Comparison of ENCODE assay signal across 1 cellular context in genomic region chr5:108727639-108728565, GRCh38.
TF ChIP-seq lines count a peak whose summit lies in the region.

No MANE protein-coding gene starts in this region.

TF ChIP-seq in HepG2, 621 proteins besides CTCF, POLR2A, EP300 and RAD21 (continued from another document and continues in another):
- peak; percentile 96 for TF ChIP-seq ZNF253 (CRISPR knock-in tag; IDR thresholded peaks at IDR 0.05; ENCODE audit: borderline replicate concordance)
- no peak for TF ChIP-seq RBAK (CRISPR knock-in tag; IDR thresholded peaks at IDR 0.05)
- no peak for TF ChIP-seq ELF4 (CRISPR knock-in tag; IDR thresholded peaks at IDR 0.05; ENCODE audit: borderline replicate concordance)
- peak; percentile 89 for TF ChIP-seq THAP9 (CRISPR knock-in tag; IDR thresholded peaks at IDR 0.05; ENCODE audit: borderline replicate concordance)
- TF ChIP-seq E2F5 (CRISPR knock-in tag; conservative IDR thresholded peaks at IDR 0.05), result peak; percentile 75; the same call in 1 of the 2 replicates
- TF ChIP-seq STAG1 (CRISPR knock-in tag; IDR thresholded peaks at IDR 0.05), result no peak
- TF ChIP-seq SMAD9 (CRISPR knock-in tag; IDR thresholded peaks at IDR 0.05), result no peak
- no peak for TF ChIP-seq HNRNPUL1 (IDR thresholded peaks at IDR 0.05; ENCODE audit: low read depth, low read length)
- peak; percentile 73; the same call in 1 of the 2 replicates for TF ChIP-seq ZBTB25 (CRISPR knock-in tag; IDR thresholded peaks at IDR 0.05)
- no peak for TF ChIP-seq ZNF180 (CRISPR knock-in tag; IDR thresholded peaks at IDR 0.05; ENCODE audit: borderline replicate concordance, low read depth)
- peak; percentile 26; the same call in 1 of the 2 replicates for TF ChIP-seq CHD2 (IDR thresholded peaks at IDR 0.05; ENCODE audit: low read depth, low read length)
- TF ChIP-seq ZNF784 (CRISPR knock-in tag; IDR thresholded peaks at IDR 0.05; ENCODE audit: borderline replicate concordance), result no peak
- no peak for TF ChIP-seq HOXA9 (CRISPR knock-in tag; IDR thresholded peaks at IDR 0.05; ENCODE audit: borderline replicate concordance)
- no peak for TF ChIP-seq ATM (IDR thresholded peaks at IDR 0.05; ENCODE audit: borderline replicate concordance)
- no peak for TF ChIP-seq DNMT3B (CRISPR knock-in tag; conservative IDR thresholded peaks at IDR 0.05)
- TF ChIP-seq AGO2 (optimal IDR thresholded peaks at IDR 0.05; ENCODE audit: low read depth, low read length), result peak; percentile 75
- no peak for TF ChIP-seq ZNF672 (CRISPR knock-in tag; IDR thresholded peaks at IDR 0.05)
- peak; percentile 72; the same call in 1 of the 2 replicates for TF ChIP-seq NFE2L1 (CRISPR knock-in tag; IDR thresholded peaks at IDR 0.05; ENCODE audit: borderline replicate concordance)
- TF ChIP-seq ZNF235 (CRISPR knock-in tag; IDR thresholded peaks at IDR 0.05; ENCODE audit: borderline replicate concordance), result peak; percentile 64; the same call in 1 of the 2 replicates
- no peak for TF ChIP-seq ZNF431 (CRISPR knock-in tag; IDR thresholded peaks at IDR 0.05; ENCODE audit: borderline replicate concordance, low read depth)
- TF ChIP-seq CENPBD1 (CRISPR knock-in tag; IDR thresholded peaks at IDR 0.05; ENCODE audit: borderline replicate concordance, low read depth), result no peak
- TF ChIP-seq ZSCAN9 (CRISPR knock-in tag; IDR thresholded peaks at IDR 0.05; ENCODE audit: borderline replicate concordance), result peak; percentile 87; the same call in 1 of the 2 replicates
- TF ChIP-seq THYN1 (CRISPR knock-in tag; IDR thresholded peaks at IDR 0.05; ENCODE audit: borderline replicate concordance, low read depth), result no peak
- TF ChIP-seq RCOR2 (CRISPR knock-in tag; IDR thresholded peaks at IDR 0.05), result peak; percentile 49; the same call in 1 of the 2 replicates
- TF ChIP-seq TFDP2 (CRISPR knock-in tag; IDR thresholded peaks at IDR 0.05), result peak; percentile 67; the same call in 1 of the 2 replicates
- TF ChIP-seq CAMTA2 (CRISPR knock-in tag; IDR thresholded peaks at IDR 0.05; ENCODE audit: borderline replicate concordance), result peak; percentile 41; the same call in 1 of the 2 replicates
- no peak for TF ChIP-seq CERS6 (CRISPR knock-in tag; IDR thresholded peaks at IDR 0.05)
- no peak; the same call in 1 of the 2 replicates for TF ChIP-seq ZNF414 (CRISPR knock-in tag; IDR thresholded peaks at IDR 0.05)
- 0 out of 2 replicates have a peak, but pooled peaks have one; percentile 14 for TF ChIP-seq HBP1 (CRISPR knock-in tag; IDR thresholded peaks at IDR 0.05; ENCODE audit: low read depth)
- no peak for TF ChIP-seq RFX3 (CRISPR knock-in tag; IDR thresholded peaks at IDR 0.05)
- TF ChIP-seq ZNF660 (CRISPR knock-in tag; IDR thresholded peaks at IDR 0.05; ENCODE audit: borderline replicate concordance, low read depth), result 0 out of 2 replicates have a peak, but pooled peaks have one; percentile 74
- no peak for TF ChIP-seq BHLHE40 (IDR thresholded peaks at IDR 0.05; ENCODE audit: low read length)
- no peak for TF ChIP-seq ZNF549 (CRISPR knock-in tag; IDR thresholded peaks at IDR 0.05)
- peak; percentile 92 for TF ChIP-seq POGZ (CRISPR knock-in tag; IDR thresholded peaks at IDR 0.05)
- TF ChIP-seq ZGPAT (CRISPR knock-in tag; IDR thresholded peaks at IDR 0.05), result peak; percentile 84
- TF ChIP-seq SNAI1 (CRISPR knock-in tag; IDR thresholded peaks at IDR 0.05; ENCODE audit: borderline replicate concordance), result peak; percentile 94
- TF ChIP-seq ADNP (CRISPR knock-in tag; IDR thresholded peaks at IDR 0.05), result 0 out of 2 replicates have a peak, but pooled peaks have one; percentile 57
- TF ChIP-seq ZNF709 (CRISPR knock-in tag; IDR thresholded peaks at IDR 0.05), result peak; percentile 92
- TF ChIP-seq KLF9 (CRISPR knock-in tag; IDR thresholded peaks at IDR 0.05; ENCODE audit: low read depth), result peak; percentile 66; the same call in 1 of the 2 replicates
- no peak for TF ChIP-seq NFYB (CRISPR knock-in tag; IDR thresholded peaks at IDR 0.05)
- TF ChIP-seq ZNF550 (CRISPR knock-in tag; IDR thresholded peaks at IDR 0.05; ENCODE audit: borderline replicate concordance), result peak; percentile 77; the same call in 1 of the 2 replicates
- no peak; the same call in 1 of the 2 replicates for TF ChIP-seq ARID2 (CRISPR knock-in tag; IDR thresholded peaks at IDR 0.05; ENCODE audit: borderline replicate concordance)
- TF ChIP-seq MATR3 (CRISPR knock-in tag; IDR thresholded peaks at IDR 0.05), result no peak
- no peak for TF ChIP-seq ATF2 (CRISPR knock-in tag; IDR thresholded peaks at IDR 0.05)
- peak; percentile 93 for TF ChIP-seq RBM39 (IDR thresholded peaks at IDR 0.05; ENCODE audit: low read depth, low read length, poor library complexity, severe bottlenecking)
- peak; percentile 65; the same call in 1 of the 2 replicates for TF ChIP-seq BATF2 (CRISPR knock-in tag; IDR thresholded peaks at IDR 0.05)
- no peak for TF ChIP-seq KDM5A (IDR thresholded peaks at IDR 0.05; ENCODE audit: borderline replicate concordance, low read length)
- TF ChIP-seq ZNF703 (CRISPR knock-in tag; IDR thresholded peaks at IDR 0.05; ENCODE audit: borderline replicate concordance), result peak; percentile 56; the same call in 1 of the 2 replicates
- TF ChIP-seq RAD51 (IDR thresholded peaks at IDR 0.05; ENCODE audit: borderline replicate concordance), result no peak
- TF ChIP-seq MIER3 (CRISPR knock-in tag; IDR thresholded peaks at IDR 0.05; ENCODE audit: borderline replicate concordance), result no peak; the same call in 1 of the 2 replicates
- peak; percentile 61; the same call in 1 of the 2 replicates for TF ChIP-seq GATAD2A (CRISPR knock-in tag; IDR thresholded peaks at IDR 0.05)
- peak; percentile 91 for TF ChIP-seq MYPOP (CRISPR knock-in tag; IDR thresholded peaks at IDR 0.05)
